ENCODE assay signal across 8 cellular contexts in the genomic region with DNA sequence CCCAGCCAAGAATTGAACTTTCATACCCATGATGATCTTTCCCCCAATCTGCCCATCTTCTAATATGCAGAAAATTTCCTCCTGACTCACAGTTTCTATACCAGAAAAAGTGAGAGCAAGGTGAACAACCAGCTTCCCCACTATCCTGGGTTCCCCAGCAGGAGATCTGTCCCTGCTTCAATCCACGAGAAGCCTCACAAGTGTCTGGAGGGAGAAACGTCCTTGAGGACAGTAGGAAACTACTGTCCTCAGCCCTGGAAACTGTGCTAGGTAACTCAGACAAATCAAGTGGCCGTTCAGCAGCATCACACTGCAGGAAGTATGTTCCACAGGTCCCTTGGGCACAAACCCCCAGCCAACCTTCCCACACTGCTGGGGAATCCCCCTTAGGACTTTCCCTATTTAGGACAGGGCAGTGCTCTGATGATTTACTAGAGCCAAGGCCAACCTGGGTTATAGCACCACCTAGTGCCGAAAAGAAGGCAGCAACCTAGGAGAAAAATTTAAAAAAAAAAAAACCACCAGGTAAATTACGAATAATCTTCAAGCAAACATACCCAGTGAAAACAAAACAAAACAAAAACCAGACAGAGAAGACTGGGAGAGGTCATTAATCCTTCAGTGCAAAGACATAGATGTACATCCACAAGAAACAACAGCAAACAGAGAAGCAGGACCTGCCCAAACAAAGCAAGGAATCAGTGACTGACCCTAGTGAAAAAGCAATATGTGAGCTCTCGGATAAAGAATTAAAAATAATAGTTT. TPM values are rescaled to one million over a fixed set of nuclear protein-coding genes. Genes with fewer than 3 reads are reported as not detected.
DNase-seq lines count a peak whose midpoint lies in the region; ATAC-seq, FAIRE-seq and TF ChIP-seq lines count a peak whose summit lies in the region.

No MANE protein-coding gene starts in this region.

- peaks cover 10% of the 10 kb centered on the region for H3K27me3 ChIP-seq in smooth muscle cell (ENCODE audit: low read depth)

- WGBS in A549 (ENCODE audit: missing lambda C conversion rate) = 14% methylated on average over 6 of the region's 6 CpGs
- 55% methylated on average over 6 of the region's 6 CpGs for WGBS in smooth muscle cell (ENCODE audit: low lambda C conversion rate)

- DNase-seq in A549 (ENCODE audit: low read depth in 1 of 2, low spot score in 1 of 2) (peak; percentile 19 to 53), D341Med (ENCODE audit: low spot score) (peak; percentile 65), HK-2 (ENCODE audit: unreplicated experiment) (peak; percentile 72), foreskin fibroblast (peak in 1 of 2 donors; percentile 3), smooth muscle cell (lab: John Stamatoyannopoulos, UW; ENCODE audit: unreplicated experiment) (no peak), mesenteric fat pad (ENCODE audit: low spot score) (no peak)

- TF ChIP-seq RAD21 in A549 (conservative IDR thresholded peaks at IDR 0.05 in 1 of 2, IDR thresholded peaks at IDR 0.05 in 1 of 2) = peak; percentile 45 to 66

- no peak for TF ChIP-seq EP300 in A549 (IDR thresholded peaks at IDR 0.05)

- POLR2A ChIA-PET in A549 (lab: Yijun Ruan, JAX) = no interaction called here

- H3K9me3 ChIP-seq in A549 (peaks cover 8% of the 10 kb centered on the region; the same call in 1 of the 3 replicates), smooth muscle cell (replicated peaks; ENCODE audit: low read depth) (no peaks in the 10 kb centered on the region)

- FAIRE-seq in A549 (lab: Jason Lieb, UNC) = no peak

- no peak overlapping the region for H3K9ac ChIP-seq in smooth muscle cell (ENCODE audit: low read depth)

- H3K4me1 ChIP-seq in A549 (no peaks in the 10 kb centered on the region), smooth muscle cell (ENCODE audit: low read depth) (no peaks in the 10 kb centered on the region)

- no peak for TF ChIP-seq POLR2A in A549 (IDR thresholded peaks at IDR 0.05; ENCODE audit: low read length)

- no peak overlapping the region for H3K27ac ChIP-seq in A549
- no peak overlapping the region for H3K27ac ChIP-seq in VCaP
- H3K27ac ChIP-seq in smooth muscle cell (ENCODE audit: low read depth) = no peak overlapping the region

- H3K4me2 ChIP-seq in A549 (no peak overlapping the region), smooth muscle cell (no peak overlapping the region)

- CTCF ChIA-PET in A549 (lab: Yijun Ruan, JAX) = interaction anchor here (0.6 to 2.0 kb wide), 12 partner anchors 11 to 592 kb away, joined by 3 to 9 read pairs (median 4); no protein-coding TSS in a partner anchor

- ATAC-seq in A549 = peak in 1 of 2 experiments; percentile 78; a peak in 4 of 6 replicates
- ATAC-seq in GM21528 (IDR thresholded peaks at IDR 0.05; ENCODE audit: low FRiP score, unreplicated experiment) = peak; percentile 96

- peak; percentile 54 for TF ChIP-seq CTCF in A549 (IDR thresholded peaks at IDR 0.05)
- peak; percentile 91 for TF ChIP-seq CTCF in VCaP (conservative IDR thresholded peaks at IDR 0.05)
- TF ChIP-seq CTCF in foreskin fibroblast (IDR thresholded peaks at IDR 0.05; ENCODE audit: low read depth, low read length) = peak; percentile 74
- TF ChIP-seq CTCF in smooth muscle cell (IDR thresholded peaks at IDR 0.05; ENCODE audit: borderline replicate concordance, insufficient read depth, poor library complexity, severe bottlenecking) = peak; percentile 77

- H3K4me3 ChIP-seq in A549 (no peak overlapping the region), foreskin fibroblast (ENCODE audit: low read depth in 1 of 2, low read length in 2 of 2) (no peak overlapping the region), smooth muscle cell (no peak overlapping the region)

- H3K36me3 ChIP-seq in smooth muscle cell (ENCODE audit: low read depth) = no peaks in the 10 kb centered on the region

- no peak overlapping the region for H2AFZ ChIP-seq in smooth muscle cell (ENCODE audit: low read depth)

- H3K79me2 ChIP-seq in smooth muscle cell (ENCODE audit: low read depth) = no peaks in the 10 kb centered on the region

- H3F3A ChIP-seq in smooth muscle cell (ENCODE audit: low read depth) = no peaks in the 10 kb centered on the region

- H4K20me1 ChIP-seq in smooth muscle cell (ENCODE audit: low read depth) = no peaks in the 10 kb centered on the region

TF ChIP-seq in A549, 52 proteins besides CTCF, POLR2A, EP300 and RAD21:
- TF ChIP-seq JUNB (IDR thresholded peaks at IDR 0.05) = no peak
- no peak for TF ChIP-seq ZSCAN20 (CRISPR knock-in tag; IDR thresholded peaks at IDR 0.05)
- TF ChIP-seq SMC3 (IDR thresholded peaks at IDR 0.05) = peak; percentile 33; the same call in 2 of the 3 replicates
- TF ChIP-seq SREBF2 (IDR thresholded peaks at IDR 0.05) = no peak
- no peak for TF ChIP-seq HOXB5 (CRISPR knock-in tag; IDR thresholded peaks at IDR 0.05)
- TF ChIP-seq EHF (CRISPR knock-in tag; IDR thresholded peaks at IDR 0.05) = no peak
TF ChIP-seq in A549: peak in this region for 1.

RNA-seq across cellular contexts. Expression of a gene that starts 36.0 kb away (rescaled TPM):
- polyA plus RNA-seq in A549 (2011; rRNA removed) = not detected in 2 replicates
- polyA plus RNA-seq in A549 (2012; cell fraction: cytosol; rRNA removed) = not detected in 2 replicates
- polyA plus RNA-seq in A549 (2012; cell fraction: nucleus; rRNA removed) = not detected in 2 replicates
- polyA plus RNA-seq in A549 (2017; fragmentation: RNase III; extraction: RNeasy Plus Mini Kit Qiagen cat#74134 plus additional on column Dnase treatment) = not detected in 3 replicates
- not detected in 2 replicates for polyA minus RNA-seq in A549 (2011; rRNA and poly(A)+ RNA removed)
- total RNA-seq in smooth muscle cell = not detected in 2 replicates
- not detected in 2 replicates for polyA plus RNA-seq in smooth muscle cell
- not detected for total RNA-seq in mesenteric fat pad

RNA-seq across cellular contexts. Expression of a gene that starts 54.6 kb away (rescaled TPM):
- polyA plus RNA-seq in A549 (2011; rRNA removed) (not detected in 2 replicates), A549 (2017; fragmentation: RNase III; extraction: RNeasy Plus Mini Kit Qiagen cat#74134 plus additional on column Dnase treatment) (not detected in 3 replicates), smooth muscle cell (not detected in 2 replicates)
- not detected in 2 replicates for polyA plus RNA-seq in A549 (2012; cell fraction: cytosol; rRNA removed)
- not detected in 2 replicates for polyA plus RNA-seq in A549 (2012; cell fraction: nucleus; rRNA removed)
- not detected in 2 replicates for polyA minus RNA-seq in A549 (2011; rRNA and poly(A)+ RNA removed)
- total RNA-seq in smooth muscle cell (not detected in 2 replicates), mesenteric fat pad (not detected)

Comparison
In these comparisons a context has a peak if more than half of its experiments do, and no peak if none do; other contexts are left out.
1. DNase-seq: peak in A549 (2 of 2), D341Med (single experiment) and HK-2 (single experiment); none in smooth muscle cell (single experiment) and mesenteric fat pad (single experiment).
2. Peak in every context shown above with its lines, with median percentiles within 50 percentile points of each other: CTCF ChIP-seq.